Comparison of ENCODE assay signal across 22 cellular contexts in the genomic region with DNA sequence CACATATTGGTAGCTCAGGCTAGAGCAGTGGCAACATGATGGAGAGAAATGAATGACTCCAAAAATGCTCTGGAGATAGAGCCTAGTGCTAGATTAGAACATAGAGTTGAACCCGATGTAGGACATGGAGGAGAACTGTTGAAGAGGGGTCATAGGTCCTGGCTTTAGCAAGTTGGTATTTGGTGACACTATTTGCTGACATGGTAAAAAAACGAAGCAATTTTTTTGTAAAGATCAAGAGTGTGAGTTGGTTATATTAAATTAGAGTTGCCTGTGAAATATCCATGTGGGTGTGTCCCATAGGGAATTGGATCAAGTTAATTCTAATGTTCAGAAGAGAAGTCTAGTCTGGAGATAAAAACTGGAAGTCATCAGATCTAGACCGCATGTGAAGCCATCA.
DNase-seq lines count a peak whose midpoint lies in the region; ATAC-seq, FAIRE-seq and TF ChIP-seq lines count a peak whose summit lies in the region.
"Had no signal": no experiment of that assay in that cellular context is flagged by ENCODE, and none has a peak within 500 bp of the region (broad histone marks: within the 10 kb centered on the region; RNA-seq: fewer than 3 reads in every experiment).

No MANE protein-coding gene starts in this region.

- H3K9me3 ChIP-seq in A549, result no peaks in the 10 kb centered on the region
- H3K9me3 ChIP-seq in K562 (replicated peaks; ENCODE audit: control insufficient read depth, insufficient read depth, low read depth, low read length), result no peaks in the 10 kb centered on the region
- H3K9me3 ChIP-seq: BLaER1 treated with 17β-estradiol and CSF1 and Interleukin-3, amounts not matched to agents 10 nM and 100 nM; Caco-2 had no signal

- no peaks in the 10 kb centered on the region for H3K4me1 Mint-ChIP-seq in endothelial cell (ENCODE audit: unreplicated experiment)

- POLR2A ChIA-PET in A549 (lab: Yijun Ruan, JAX) (no interaction called here), K562 (lab: Yijun Ruan, JAX) (no interaction called here)

- TF ChIP-seq CTCF in A549 (IDR thresholded peaks at IDR 0.05) (no peak), K562 (IDR thresholded peaks at IDR 0.05 in 2 of 3, conservative IDR thresholded peaks at IDR 0.05 in 1 of 3; ENCODE audit: insufficient read depth in 2 of 3, low read depth in 1 of 3, low read length in 3 of 3) (no peak), endothelial cell (IDR thresholded peaks at IDR 0.05; ENCODE audit: unreplicated experiment) (no peak)

- no peaks in the 10 kb centered on the region for H3K79me2 ChIP-seq in K562 (ENCODE audit: control insufficient read depth, insufficient read depth, low read length)

- H3K36me3 ChIP-seq in K562 (ENCODE audit: control insufficient read depth, insufficient read depth, low read length), result no peaks in the 10 kb centered on the region
- H3K36me3 ChIP-seq: BLaER1 treated with 17β-estradiol and CSF1 and Interleukin-3, amounts not matched to agents 10 nM and 100 nM had no signal

- H3K4me3 ChIP-seq in A549, result no peak overlapping the region
- H3K4me3 ChIP-seq in K562, result no peak overlapping the region
- H3K4me3 ChIP-seq: BLaER1 treated with 17β-estradiol and CSF1 and Interleukin-3, amounts not matched to agents 10 nM and 100 nM had no signal

- peak overlapping the region; percentile 56 for H3K4me3 Mint-ChIP-seq in endothelial cell (ENCODE audit: unreplicated experiment)
- H3K4me3 Mint-ChIP-seq: B cell; CD4-positive, alpha-beta T cell; CD8-positive, alpha-beta T cell had no signal

- no peak overlapping the region for H3K27ac Mint-ChIP-seq in endothelial cell (ENCODE audit: unreplicated experiment)
- H3K27ac Mint-ChIP-seq: B cell; CD4-positive, alpha-beta T cell; CD8-positive, alpha-beta T cell had no signal

- 73% methylated on average over 3 of the region's 3 CpGs for WGBS in A549 (ENCODE audit: missing lambda C conversion rate)
- 25% methylated on average over 3 of the region's 3 CpGs for WGBS in K562 (ENCODE audit: insufficient coverage, low coverage, missing lambda C conversion rate)

- H3K36me3 Mint-ChIP-seq in endothelial cell (ENCODE audit: low read depth, unreplicated experiment), result peaks cover 16% of the 10 kb centered on the region
- H3K36me3 Mint-ChIP-seq: CD8-positive, alpha-beta T cell had no signal

- intact Hi-C loops in K562 (cut with micrococcal nuclease), result no loop called here

- CTCF ChIA-PET in A549 (lab: Yijun Ruan, JAX), result interaction anchor here (1.4 kb wide), 1 partner anchor 10 kb away, joined by 3 read pairs; no protein-coding TSS in a partner anchor
- CTCF ChIA-PET in K562 (lab: Yijun Ruan, JAX; ENCODE audit: low intra/inter-chr PET ratio), result no interaction called here

- H3K9me1 ChIP-seq in K562 (ENCODE audit: control insufficient read depth, insufficient read depth, low read length), result no peaks in the 10 kb centered on the region

- in situ Hi-C loops in K562 (cut with MboI), result no loop called here

- H3K27ac ChIP-seq in A549, result no peak overlapping the region
- H3K27ac ChIP-seq in K562 (ENCODE audit: extremely low read depth, low read depth, low read length), result no peak overlapping the region
- H3K27ac ChIP-seq: BLaER1 treated with 17β-estradiol and CSF1 and Interleukin-3, amounts not matched to agents 10 nM and 100 nM; C4-2B had no signal

- no peaks in the 10 kb centered on the region for H4K20me1 ChIP-seq in K562 (replicated peaks; ENCODE audit: control insufficient read depth, insufficient read depth, low read length)
- H4K20me1 ChIP-seq: BLaER1 treated with 17β-estradiol and CSF1 and Interleukin-3, amounts not matched to agents 10 nM and 100 nM had no signal

- H3K4me2 ChIP-seq in A549 (no peak overlapping the region), K562 (ENCODE audit: insufficient read depth, low read length) (no peak overlapping the region)
- H3K4me2 ChIP-seq: BLaER1 treated with 17β-estradiol and CSF1 and Interleukin-3, amounts not matched to agents 10 nM and 100 nM had no signal

- no peak overlapping the region for H3K9ac ChIP-seq in K562 (ENCODE audit: insufficient read depth in 1 of 2, low read depth in 2 of 2, low read length in 2 of 2)
- H3K9ac ChIP-seq: BLaER1 treated with 17β-estradiol and CSF1 and Interleukin-3, amounts not matched to agents 10 nM and 100 nM had no signal

- H3K4me1 ChIP-seq in A549, result no peaks in the 10 kb centered on the region
- no peaks in the 10 kb centered on the region for H3K4me1 ChIP-seq in K562 (replicated peaks in 1 of 2; ENCODE audit: control insufficient read depth in 2 of 2, insufficient read depth in 2 of 2, low read length in 2 of 2)
- H3K4me1 ChIP-seq: Caco-2 had no signal

- ATAC-seq in A549 (no peak), K562 (no peak), GM18909 (IDR thresholded peaks at IDR 0.05; ENCODE audit: poor library complexity, unreplicated experiment) (no peak), HG03439 (IDR thresholded peaks at IDR 0.05; ENCODE audit: unreplicated experiment) (no peak)
- ATAC-seq: CD8-positive, alpha-beta T cell had no signal

- no TSS peak for BruUV-seq in K562 (replicated peaks; lab: Mats Ljungman, UMichigan)

- TF ChIP-seq RAD21 in A549 (conservative IDR thresholded peaks at IDR 0.05 in 1 of 2, IDR thresholded peaks at IDR 0.05 in 1 of 2), result no peak
- no peak for TF ChIP-seq RAD21 in K562 (CRISPR knock-in tag; conservative IDR thresholded peaks at IDR 0.05 in 1 of 2, IDR thresholded peaks at IDR 0.05 in 1 of 2)

- H3K27me3 ChIP-seq in K562 (ENCODE audit: control insufficient read depth in 2 of 2, insufficient read depth in 2 of 2, low read length in 2 of 2), result no peaks in the 10 kb centered on the region
- H3K27me3 ChIP-seq: BLaER1 treated with 17β-estradiol and CSF1 and Interleukin-3, amounts not matched to agents 10 nM and 100 nM had no signal

- FAIRE-seq in A549 (lab: Jason Lieb, UNC) (peak; percentile 13), HTR-8/SVneo (lab: Jason Lieb, UNC) (peak; percentile 16), K562 (lab: Jason Lieb, UNC) (no peak)
- FAIRE-seq: A204.1, D721Med, G401.6, GM12891 had no signal

- H3K27me3 Mint-ChIP-seq in endothelial cell (ENCODE audit: unreplicated experiment), result peaks cover 7% of the 10 kb centered on the region
- H3K27me3 Mint-ChIP-seq: B cell had no signal

- H3K9me3 Mint-ChIP-seq in endothelial cell (ENCODE audit: unreplicated experiment), result no peaks in the 10 kb centered on the region
- H3K9me3 Mint-ChIP-seq: CD4-positive, alpha-beta T cell; CD8-positive, alpha-beta T cell had no signal

- H2AFZ ChIP-seq in K562 (ENCODE audit: low read depth, low read length), result no peak overlapping the region

- no peak for DNase-seq in A549 (ENCODE audit: low read depth in 1 of 2, low spot score in 1 of 2)
- no peak for DNase-seq in HTR-8/SVneo (ENCODE audit: insufficient read length, low spot score)
- no peak for DNase-seq in K562 (ENCODE audit: extremely low read depth in 1 of 4, low spot score in 3 of 4)
- DNase-seq in endothelial cell (ENCODE audit: low spot score), result no peak
- DNase-seq in NCI-H1694 treated with DMSO at 0.1 percent for 48 hours (lab: John Stamatoyannopoulos, UW), result no peak
- DNase-seq: 8988T; AML-193; Caco-2; Calu3; CD4-positive, alpha-beta T cell; CD8-positive, alpha-beta T cell; DMS79 treated with DMSO at 0.1 percent for 48 hours; GF-D8 had no signal

- no peak for TF ChIP-seq POLR2A in A549 (IDR thresholded peaks at IDR 0.05; ENCODE audit: low read length)
- no peak for TF ChIP-seq POLR2A in K562 (conservative IDR thresholded peaks at IDR 0.05)

- TF ChIP-seq EP300 in A549 (IDR thresholded peaks at IDR 0.05) (no peak), K562 (IDR thresholded peaks at IDR 0.05; ENCODE audit: low read length) (no peak)

TF ChIP-seq in A549, 52 proteins besides CTCF, POLR2A, EP300 and RAD21:
- TF ChIP-seq, protein P1, sequence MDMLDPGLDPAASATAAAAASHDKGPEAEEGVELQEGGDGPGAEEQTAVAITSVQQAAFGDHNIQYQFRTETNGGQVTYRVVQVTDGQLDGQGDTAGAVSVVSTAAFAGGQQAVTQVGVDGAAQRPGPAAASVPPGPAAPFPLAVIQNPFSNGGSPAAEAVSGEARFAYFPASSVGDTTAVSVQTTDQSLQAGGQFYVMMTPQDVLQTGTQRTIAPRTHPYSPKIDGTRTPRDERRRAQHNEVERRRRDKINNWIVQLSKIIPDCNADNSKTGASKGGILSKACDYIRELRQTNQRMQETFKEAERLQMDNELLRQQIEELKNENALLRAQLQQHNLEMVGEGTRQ (IDR thresholded peaks at IDR 0.05), result no peak
- peak; percentile 93 for TF ChIP-seq MAFK (IDR thresholded peaks at IDR 0.05; ENCODE audit: partially characterized antibody)

TF ChIP-seq in K562, 482 proteins besides CTCF, POLR2A, EP300 and RAD21:
- peak; percentile 78 for TF ChIP-seq MAFK (IDR thresholded peaks at IDR 0.05; ENCODE audit: low read length)
- no peak for TF ChIP-seq DEAF1 (CRISPR knock-in tag; IDR thresholded peaks at IDR 0.05)
- TF ChIP-seq C11orf30 (IDR thresholded peaks at IDR 0.05; ENCODE audit: low read depth), result peak; percentile 65
- TF ChIP-seq MAFG (tag; conservative IDR thresholded peaks at IDR 0.05), result peak; percentile 77
- TF ChIP-seq MAFF (IDR thresholded peaks at IDR 0.05; ENCODE audit: low read length), result peak; percentile 76
- TF ChIP-seq ZNF316 (IDR thresholded peaks at IDR 0.05), result peak; percentile 86

Comparison
In these comparisons a context has a peak if more than half of its experiments do, and no peak if none do; other contexts are left out.
1. Of the 35 proteins assayed by ChIP-seq in both K562 and A549: peak only in K562: none; only in A549: none; in both: MAFK; in neither: 34.